1 cellular context compared by ENCODE assay signal in genomic region chr16:83898463-83899271, GRCh38.
TF ChIP-seq lines count a peak whose summit lies in the region.

TSS of gene MLYCD (plus strand) at chr16:83899115. CDS start at chr16:83899145, 30 bp downstream.

TF ChIP-seq in A549, 52 proteins besides CTCF, POLR2A, EP300 and RAD21 (continued from another document):
- no peak for TF ChIP-seq HOXA7 (CRISPR knock-in tag; IDR thresholded peaks at IDR 0.05)
- TF ChIP-seq MYC (IDR thresholded peaks at IDR 0.05; ENCODE audit: borderline replicate concordance, low read length), result no peak
- no peak for TF ChIP-seq GATA3 (IDR thresholded peaks at IDR 0.05; ENCODE audit: borderline replicate concordance)
- TF ChIP-seq REST (IDR thresholded peaks at IDR 0.05), result no peak
- TF ChIP-seq HDAC2 (IDR thresholded peaks at IDR 0.05), result no peak
- no peak for TF ChIP-seq ZC3H11A (IDR thresholded peaks at IDR 0.05)
- no peak for TF ChIP-seq SREBF2 (IDR thresholded peaks at IDR 0.05)
- TF ChIP-seq, protein P1, sequence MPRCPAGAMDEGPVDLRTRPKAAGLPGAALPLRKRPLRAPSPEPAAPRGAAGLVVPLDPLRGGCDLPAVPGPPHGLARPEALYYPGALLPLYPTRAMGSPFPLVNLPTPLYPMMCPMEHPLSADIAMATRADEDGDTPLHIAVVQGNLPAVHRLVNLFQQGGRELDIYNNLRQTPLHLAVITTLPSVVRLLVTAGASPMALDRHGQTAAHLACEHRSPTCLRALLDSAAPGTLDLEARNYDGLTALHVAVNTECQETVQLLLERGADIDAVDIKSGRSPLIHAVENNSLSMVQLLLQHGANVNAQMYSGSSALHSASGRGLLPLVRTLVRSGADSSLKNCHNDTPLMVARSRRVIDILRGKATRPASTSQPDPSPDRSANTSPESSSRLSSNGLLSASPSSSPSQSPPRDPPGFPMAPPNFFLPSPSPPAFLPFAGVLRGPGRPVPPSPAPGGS (IDR thresholded peaks at IDR 0.05), result 0 out of 3 replicates have a peak, but pooled peaks have one; percentile 40
- TF ChIP-seq NR3C1 (IDR thresholded peaks at IDR 0.05), result no peak
TF ChIP-seq in A549: peak in this region for 6.
